14 cellular contexts compared by ENCODE assay signal in the genomic region with DNA sequence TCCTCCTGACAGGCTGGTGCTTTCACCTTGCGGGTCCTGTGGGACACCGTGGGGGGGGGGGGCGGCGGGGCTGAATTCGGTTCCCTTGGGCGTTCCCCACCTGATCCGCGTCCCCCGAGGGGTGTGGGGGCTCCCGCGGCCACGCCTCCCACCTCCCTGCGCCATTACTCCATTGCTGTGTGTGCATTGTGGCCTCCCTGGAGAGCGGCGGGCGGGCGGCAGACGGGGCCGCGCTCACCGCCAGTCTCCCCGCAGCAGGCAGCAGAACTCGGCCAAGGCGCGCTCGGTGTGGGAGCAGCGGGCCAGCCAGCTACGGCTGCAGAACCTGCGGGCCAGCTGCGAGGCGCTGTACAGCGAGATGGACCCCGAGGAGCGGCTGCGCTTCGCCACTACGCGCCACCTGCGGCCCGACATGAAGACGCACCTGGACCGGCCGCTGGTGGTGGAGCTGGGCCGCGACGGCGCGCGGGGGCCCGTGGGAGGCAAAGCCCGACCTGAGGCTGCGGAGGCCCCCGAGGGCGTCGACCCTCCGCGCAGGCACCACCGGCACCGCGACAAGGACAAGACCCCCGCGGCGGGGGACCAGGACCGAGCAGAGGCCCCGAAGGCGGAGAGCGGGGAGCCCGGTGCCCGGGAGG.
DNase-seq lines count a peak whose midpoint lies in the region; ATAC-seq and TF ChIP-seq lines count a peak whose summit lies in the region.
"Had no signal": no experiment of that assay in that cellular context is flagged by ENCODE, and none has a peak within 500 bp of the region (broad histone marks: within the 10 kb centered on the region; RNA-seq: fewer than 3 reads in every experiment).

No MANE protein-coding gene starts in this region.

- no peaks in the 10 kb centered on the region for H3K36me3 Mint-ChIP-seq in CD14-positive monocyte

- no peak overlapping the region for H3K14ac ChIP-seq in neuronal stem cell (ENCODE audit: low read length)

- H2BK5ac ChIP-seq in neuronal stem cell (ENCODE audit: low read length): no peak overlapping the region

- no peak overlapping the region for H3K4me3 Mint-ChIP-seq in CD14-positive monocyte
- H3K4me3 Mint-ChIP-seq: central memory CD8-positive, alpha-beta T cell had no signal

- no CpG with 5 or more reads among the region's 69 CpGs for WGBS in neuronal stem cell (ENCODE audit: extremely low coverage in 2 of 2, insufficient read length in 2 of 2, insufficient replicate concordance in 1 of 2), 2 donors

- peaks cover 8% of the 10 kb centered on the region for H3K27me3 ChIP-seq in H7 (ENCODE audit: control insufficient read depth, insufficient read depth, low read length)
- H3K27me3 ChIP-seq in dorsolateral prefrontal cortex: peaks cover 0 to 28% (median 9%) of the 10 kb centered on the region in 45 donors
- H3K27me3 ChIP-seq in neuronal stem cell (ENCODE audit: control insufficient read depth in 3 of 3, insufficient read depth in 3 of 3, low read depth in 1 of 3, low read length in 3 of 3): peaks cover 10 to 62% (median 26%) of the 10 kb centered on the region in 3 experiments

- no peak overlapping the region for H2AK5ac ChIP-seq in neuronal stem cell (ENCODE audit: low read depth, low read length)

- H3K9ac ChIP-seq in neuronal stem cell (ENCODE audit: low read depth, low read length, poor library complexity): peak overlapping the region; percentile 70

- H3K4me3 ChIP-seq in H7 (ENCODE audit: insufficient read depth, low read depth, low read length) (peak overlapping the region; percentile 37), dorsolateral prefrontal cortex (peak overlapping the region in 47 of 59 donors; percentile 4 to 64 (median 35)), neuronal stem cell (ENCODE audit: low read length in 2 of 2) (peak overlapping the region in 1 of 2 donors; percentile 74)

- H3K9me3 ChIP-seq in neuronal stem cell (replicated peaks in 1 of 2; ENCODE audit: control insufficient read depth in 2 of 2, insufficient read depth in 1 of 2, low read depth in 1 of 2, low read length in 2 of 2): peaks cover 0 to 13% of the 10 kb centered on the region in 2 donors
- H3K9me3 ChIP-seq: Peyer's patch had no signal

- no peak overlapping the region for H3K4ac ChIP-seq in neuronal stem cell (ENCODE audit: low read length)

- H3K18ac ChIP-seq in neuronal stem cell (ENCODE audit: low read length): peak overlapping the region; percentile 85

- no peak overlapping the region for H2BK120ac ChIP-seq in neuronal stem cell (ENCODE audit: low read depth, low read length)

- H3K9me3 Mint-ChIP-seq in CD14-positive monocyte: peaks cover 0 to 3% (median 0%) of the 10 kb centered on the region in 7 donors
- H3K9me3 Mint-ChIP-seq: activated T-helper 2 cell treated with anti-CD3 and anti-CD28 coated beads, Interferon-gamma antibody, Interleukin-2, Interleukin-4, amounts not matched to agents 10 μg/mL and 5 μg/mL and 100 μg/mL, durations not matched to agents 14 hours and 24 hours and 36 hours; central memory CD8-positive, alpha-beta T cell had no signal

- no peak overlapping the region for H3K27ac Mint-ChIP-seq in CD14-positive monocyte
- H3K27ac Mint-ChIP-seq: activated T-helper 2 cell treated with anti-CD3 and anti-CD28 coated beads, Interferon-gamma antibody, Interleukin-2, Interleukin-4, amounts not matched to agents 10 μg/mL and 5 μg/mL and 100 μg/mL, durations not matched to agents 14 hours and 24 hours and 36 hours had no signal

- TF ChIP-seq CTCF in CD14-positive monocyte (IDR thresholded peaks at IDR 0.05) (no peak), dorsolateral prefrontal cortex (IDR thresholded peaks at IDR 0.05 in 54 of 56, conservative IDR thresholded peaks at IDR 0.05 in 2 of 56; ENCODE audit: low read depth in 1 of 56, partially characterized antibody in 56 of 56) (no peak)

- no peak overlapping the region for H2BK12ac ChIP-seq in neuronal stem cell (ENCODE audit: low read length)

- peak; percentile 14 for DNase-seq in CD14-positive monocyte (ENCODE audit: low spot score)
- DNase-seq in H7: peak; percentile 67
- DNase-seq in dorsolateral prefrontal cortex: peak in 8 of 10 donors; percentile 14 to 57 (median 27)
- DNase-seq in neuronal stem cell (ENCODE audit: low spot score): no peak
- no peak for DNase-seq in foreskin melanocyte
- DNase-seq: DMS153, NCI-H1048 had no signal

- intact Hi-C loops in CD14-positive monocyte (cut with micrococcal nuclease) (no loop called here), dorsolateral prefrontal cortex (cut with DNase I) (no loop called here)

- H4K8ac ChIP-seq in neuronal stem cell (ENCODE audit: low read depth, low read length): no peak overlapping the region

- peak overlapping the region in 27 of 59 donors; percentile 2 to 73 (median 45) for H3K27ac ChIP-seq in dorsolateral prefrontal cortex
- no peak overlapping the region for H3K27ac ChIP-seq in neuronal stem cell (replicated peaks; ENCODE audit: low read length)
- H3K27ac ChIP-seq: Peyer's patch, VCaP had no signal

- H3K79me1 ChIP-seq in neuronal stem cell (ENCODE audit: low read depth, low read length): no peaks in the 10 kb centered on the region

- no peak overlapping the region for H4K91ac ChIP-seq in neuronal stem cell (ENCODE audit: low read depth, low read length, poor library complexity)

- H3K4me1 Mint-ChIP-seq in CD14-positive monocyte: no peaks in the 10 kb centered on the region
- H3K4me1 Mint-ChIP-seq: central memory CD8-positive, alpha-beta T cell had no signal

- peak overlapping the region; percentile 5 for H3K23ac ChIP-seq in neuronal stem cell (ENCODE audit: low read depth, low read length, poor library complexity)

- peaks cover 0 to 3% of the 10 kb centered on the region in 2 donors for H3K4me1 ChIP-seq in neuronal stem cell (ENCODE audit: control insufficient read depth in 2 of 2, insufficient read depth in 1 of 2, low read depth in 1 of 2, low read length in 2 of 2)

- no peak for ATAC-seq in GM18517 (IDR thresholded peaks at IDR 0.05; ENCODE audit: unreplicated experiment)
- no peak for ATAC-seq in GM19397 (IDR thresholded peaks at IDR 0.05; ENCODE audit: unreplicated experiment)
- no peak for ATAC-seq in GM21447 (IDR thresholded peaks at IDR 0.05; ENCODE audit: unreplicated experiment)

- H2BK15ac ChIP-seq in neuronal stem cell (ENCODE audit: low read length): no peak overlapping the region

- peak overlapping the region; percentile 49 for H3K4me2 ChIP-seq in neuronal stem cell (ENCODE audit: insufficient read depth, low read length, poor library complexity, severe bottlenecking)

- peak overlapping the region; percentile 56 for H2AFZ ChIP-seq in neuronal stem cell (ENCODE audit: low read length)

- peaks cover 40 to 52% (median 44%) of the 10 kb centered on the region in 3 donors for H3K27me3 Mint-ChIP-seq in CD14-positive monocyte (ENCODE audit: low read depth in 3 of 3)

- H3K36me3 ChIP-seq in H7 (replicated peaks; ENCODE audit: control insufficient read depth, insufficient read depth, low read length) (no peaks in the 10 kb centered on the region), neuronal stem cell (replicated peaks in 1 of 2; ENCODE audit: control insufficient read depth in 2 of 2, insufficient read depth in 2 of 2, low read length in 2 of 2) (no peaks in the 10 kb centered on the region)
- H3K36me3 ChIP-seq: Peyer's patch had no signal

Comparison
In these comparisons a context has a peak if more than half of its experiments do, and no peak if none do; other contexts are left out.
1. DNase-seq: peak in CD14-positive monocyte (single experiment), H7 (single experiment) and dorsolateral prefrontal cortex (8 of 10); none in neuronal stem cell (single experiment) and foreskin melanocyte (single experiment).